Comparison of ENCODE assay signal across 13 cellular contexts in the genomic region with DNA sequence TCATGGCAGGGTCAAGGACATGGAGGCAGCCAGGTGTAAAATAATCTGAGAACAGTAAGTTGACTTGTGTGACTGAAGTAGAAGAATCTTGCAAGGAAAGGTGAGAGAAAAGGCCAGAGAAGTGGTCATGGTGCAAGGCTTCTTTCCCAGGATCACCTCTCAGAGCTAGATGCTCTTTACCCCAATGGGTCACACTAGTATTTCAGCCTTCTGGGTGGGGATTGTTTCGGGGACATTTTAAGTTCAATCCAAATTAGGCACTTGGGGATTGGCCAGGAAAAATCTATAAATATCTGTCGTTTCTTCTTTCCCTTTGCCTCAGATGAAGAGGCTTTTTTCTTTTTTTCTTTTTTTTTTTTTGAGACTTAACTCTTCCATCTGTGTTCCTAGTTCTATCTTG.
A peak's percentile ranks its signal among the peaks of the same experiment; 100 is the strongest.
DNase-seq lines count a peak whose midpoint lies in the region; ATAC-seq, FAIRE-seq and TF ChIP-seq lines count a peak whose summit lies in the region.
"Had no signal": no experiment of that assay in that cellular context is flagged by ENCODE, and none has a peak within 500 bp of the region (broad histone marks: within the 10 kb centered on the region; RNA-seq: fewer than 3 reads in every experiment).

No MANE protein-coding gene starts in this region.

- H3K9ac ChIP-seq in endodermal cell (ENCODE audit: extremely low read depth, low read length, poor library complexity, severe bottlenecking) = no peak overlapping the region

- H3K27me3 Mint-ChIP-seq in Caco-2 (ENCODE audit: insufficient read depth, unreplicated experiment) (no peaks in the 10 kb centered on the region), endodermal cell (ENCODE audit: insufficient read depth) (no peaks in the 10 kb centered on the region)

- H3K9me3 ChIP-seq in A549 = no peaks in the 10 kb centered on the region
- no peaks in the 10 kb centered on the region for H3K9me3 ChIP-seq in Caco-2
- no peaks in the 10 kb centered on the region for H3K9me3 ChIP-seq in endodermal cell (ENCODE audit: control insufficient read depth, low read length)
- H3K9me3 ChIP-seq in osteoblast (ENCODE audit: low read depth, low read length) = no peaks in the 10 kb centered on the region

- H3K4me3 Mint-ChIP-seq in Caco-2 (ENCODE audit: unreplicated experiment) (peak overlapping the region; percentile 30), endodermal cell (no peak overlapping the region)

- ATAC-seq in A549 = no peak
- ATAC-seq in HG03439 (IDR thresholded peaks at IDR 0.05; ENCODE audit: unreplicated experiment) = no peak
- no peak for ATAC-seq in GM19455 (IDR thresholded peaks at IDR 0.05; ENCODE audit: unreplicated experiment)
- no peak for ATAC-seq in HG02798 (IDR thresholded peaks at IDR 0.05; ENCODE audit: poor library complexity, unreplicated experiment)

- H3K4me1 Mint-ChIP-seq in Caco-2 (ENCODE audit: low read depth, unreplicated experiment) (peaks cover 20% of the 10 kb centered on the region), endodermal cell (no peaks in the 10 kb centered on the region)

- POLR2A ChIA-PET in A549 (lab: Yijun Ruan, JAX) (interaction anchor here (0.6 kb wide), 1 partner anchor 24 kb away, joined by 3 read pairs; no protein-coding TSS in a partner anchor), Caco-2 (lab: Charles Lee) (no interaction called here)

- H3K79me2 ChIP-seq in osteoblast (ENCODE audit: insufficient read depth, low read length) = peaks cover 10% of the 10 kb centered on the region

- peak overlapping the region; percentile 60 for H3K4me2 ChIP-seq in A549
- no peak overlapping the region for H3K4me2 ChIP-seq in osteoblast (ENCODE audit: insufficient read depth, low read length)

- no peak overlapping the region for H2AFZ ChIP-seq in osteoblast (ENCODE audit: low read length)

- H3K9me3 Mint-ChIP-seq in Caco-2 (ENCODE audit: unreplicated experiment) (no peaks in the 10 kb centered on the region), endodermal cell (no peaks in the 10 kb centered on the region)

- H3K27me3 ChIP-seq in Caco-2 (replicated peaks; ENCODE audit: control insufficient read depth, insufficient read depth, low read length) (no peaks in the 10 kb centered on the region), endodermal cell (ENCODE audit: control insufficient read depth, insufficient read depth, low read length, poor library complexity, severe bottlenecking) (no peaks in the 10 kb centered on the region), osteoblast (ENCODE audit: insufficient read depth, low read length) (no peaks in the 10 kb centered on the region)

- no peak for FAIRE-seq in A549 (lab: Jason Lieb, UNC)

- no peak for TF ChIP-seq EP300 in A549 (IDR thresholded peaks at IDR 0.05)

- no peak for TF ChIP-seq RAD21 in A549 (conservative IDR thresholded peaks at IDR 0.05 in 1 of 2, IDR thresholded peaks at IDR 0.05 in 1 of 2)

- peaks cover 17% of the 10 kb centered on the region for H3K36me3 Mint-ChIP-seq in Caco-2 (ENCODE audit: insufficient read depth, unreplicated experiment)
- H3K36me3 Mint-ChIP-seq in endodermal cell (ENCODE audit: low read depth) = peaks cover 31% of the 10 kb centered on the region

- H3K27ac Mint-ChIP-seq in Caco-2 (ENCODE audit: unreplicated experiment) (no peak overlapping the region), endodermal cell (peak overlapping the region; percentile 35)

- no peaks in the 10 kb centered on the region for H4K20me1 ChIP-seq in osteoblast (ENCODE audit: insufficient read depth, low read length)

- WGBS in A549 (ENCODE audit: missing lambda C conversion rate) = 84% methylated on average over 2 of the region's 2 CpGs
- 97 to 100% methylated on average over 1 to 2 of the region's 2 CpGs for WGBS in endodermal cell (ENCODE audit: insufficient coverage in 1 of 2, insufficient read length in 1 of 2), 2 experiments

- peak overlapping the region; percentile 66 to 76 for H3K27ac ChIP-seq in A549
- H3K27ac ChIP-seq in endodermal cell (ENCODE audit: low read depth, low read length) = no peak overlapping the region
- H3K27ac ChIP-seq in osteoblast (ENCODE audit: low read depth, low read length) = peak overlapping the region; percentile 77

- CTCF ChIA-PET in A549 (lab: Yijun Ruan, JAX) (interaction anchor here (1.3 to 6.0 kb wide), 2 partner anchors 15 to 24 kb away, joined by 5 to 31 read pairs; no protein-coding TSS in a partner anchor), Caco-2 (lab: Charles Lee) (interaction anchor here (0.6 to 0.8 kb wide), 2 partner anchors 15 to 121 kb away, joined by 3 read pairs; no protein-coding TSS in a partner anchor)

- TF ChIP-seq CTCF in A549 (IDR thresholded peaks at IDR 0.05) = no peak
- no peak for TF ChIP-seq CTCF in Caco-2 (IDR thresholded peaks at IDR 0.05; ENCODE audit: insufficient read depth in 1 of 2, low read depth in 1 of 2, low read length in 1 of 2, severe bottlenecking in 1 of 2, unreplicated experiment in 1 of 2)
- no peak for TF ChIP-seq CTCF in endodermal cell (conservative IDR thresholded peaks at IDR 0.05)
- TF ChIP-seq CTCF in osteoblast (IDR thresholded peaks at IDR 0.05; ENCODE audit: extremely low read depth, low read depth, low read length) = no peak

- no peak overlapping the region for H3K4me3 ChIP-seq in A549
- H3K4me3 ChIP-seq in Caco-2 (ENCODE audit: low read depth, low read length) = no peak overlapping the region
- H3K4me3 ChIP-seq in endodermal cell (ENCODE audit: low read length) = no peak overlapping the region
- no peak overlapping the region for H3K4me3 ChIP-seq in osteoblast (ENCODE audit: insufficient read depth, low read length)

- BruUV-seq in Caco-2 (replicated peaks; lab: Mats Ljungman, UMichigan) = no TSS peak

- H3K36me3 ChIP-seq in Caco-2 (ENCODE audit: control insufficient read depth, insufficient read depth, low read length) (no peaks in the 10 kb centered on the region), endodermal cell (ENCODE audit: control insufficient read depth, insufficient read depth, low read length) (peaks cover 87% of the 10 kb centered on the region), osteoblast (ENCODE audit: insufficient read depth, low read length) (no peaks in the 10 kb centered on the region)

- H3K4me1 ChIP-seq in A549 (peaks cover 48% of the 10 kb centered on the region), Caco-2 (peaks cover 29% of the 10 kb centered on the region), endodermal cell (ENCODE audit: control insufficient read depth, insufficient read depth, low read length) (no peaks in the 10 kb centered on the region), osteoblast (ENCODE audit: insufficient read depth, low read length) (peaks cover 17% of the 10 kb centered on the region)

- DNase-seq in A549 (ENCODE audit: low read depth in 1 of 2, low spot score in 1 of 2) (no peak), Caco-2 (no peak), endodermal cell (no peak), osteoblast (ENCODE audit: insufficient read length, low spot score, missing footprints) (no peak), NCI-H774 (lab: John Stamatoyannopoulos, UW) (no peak)
- DNase-seq: amygdala, foreskin melanocyte, KBM-7, NCI-H526, RPMI8226 had no signal

- no peak for TF ChIP-seq POLR2A in A549 (IDR thresholded peaks at IDR 0.05; ENCODE audit: low read length)

- intact Hi-C loops in Caco-2 (cut with micrococcal nuclease; ENCODE audit: unreplicated experiment) = no loop called here

TF ChIP-seq in A549, 52 proteins besides CTCF, POLR2A, EP300 and RAD21:
- TF ChIP-seq, protein P1, sequence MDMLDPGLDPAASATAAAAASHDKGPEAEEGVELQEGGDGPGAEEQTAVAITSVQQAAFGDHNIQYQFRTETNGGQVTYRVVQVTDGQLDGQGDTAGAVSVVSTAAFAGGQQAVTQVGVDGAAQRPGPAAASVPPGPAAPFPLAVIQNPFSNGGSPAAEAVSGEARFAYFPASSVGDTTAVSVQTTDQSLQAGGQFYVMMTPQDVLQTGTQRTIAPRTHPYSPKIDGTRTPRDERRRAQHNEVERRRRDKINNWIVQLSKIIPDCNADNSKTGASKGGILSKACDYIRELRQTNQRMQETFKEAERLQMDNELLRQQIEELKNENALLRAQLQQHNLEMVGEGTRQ (IDR thresholded peaks at IDR 0.05) = no peak
- TF ChIP-seq HEYL (CRISPR knock-in tag; IDR thresholded peaks at IDR 0.05) (no peak), BHLHE40 (IDR thresholded peaks at IDR 0.05; ENCODE audit: low read depth, low read length) (no peak), CHD4 (IDR thresholded peaks at IDR 0.05; ENCODE audit: borderline replicate concordance) (no peak), KDM1A (IDR thresholded peaks at IDR 0.05; ENCODE audit: low read depth) (no peak), GATA3 (IDR thresholded peaks at IDR 0.05; ENCODE audit: borderline replicate concordance) (no peak), FOSB (CRISPR knock-in tag; IDR thresholded peaks at IDR 0.05) (no peak), MAFK (IDR thresholded peaks at IDR 0.05; ENCODE audit: partially characterized antibody) (no peak), HOXB5 (CRISPR knock-in tag; IDR thresholded peaks at IDR 0.05) (no peak), FOSL2 (IDR thresholded peaks at IDR 0.05) (no peak), FOSL2 (CRISPR knock-in tag; IDR thresholded peaks at IDR 0.05) (no peak)
- TF ChIP-seq, protein P2, sequence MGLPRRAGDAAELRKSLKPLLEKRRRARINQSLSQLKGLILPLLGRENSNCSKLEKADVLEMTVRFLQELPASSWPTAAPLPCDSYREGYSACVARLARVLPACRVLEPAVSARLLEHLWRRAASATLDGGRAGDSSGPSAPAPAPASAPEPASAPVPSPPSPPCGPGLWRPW (IDR thresholded peaks at IDR 0.05) = no peak
